ENCODE assay signal across 24 cellular contexts in the genomic region with DNA sequence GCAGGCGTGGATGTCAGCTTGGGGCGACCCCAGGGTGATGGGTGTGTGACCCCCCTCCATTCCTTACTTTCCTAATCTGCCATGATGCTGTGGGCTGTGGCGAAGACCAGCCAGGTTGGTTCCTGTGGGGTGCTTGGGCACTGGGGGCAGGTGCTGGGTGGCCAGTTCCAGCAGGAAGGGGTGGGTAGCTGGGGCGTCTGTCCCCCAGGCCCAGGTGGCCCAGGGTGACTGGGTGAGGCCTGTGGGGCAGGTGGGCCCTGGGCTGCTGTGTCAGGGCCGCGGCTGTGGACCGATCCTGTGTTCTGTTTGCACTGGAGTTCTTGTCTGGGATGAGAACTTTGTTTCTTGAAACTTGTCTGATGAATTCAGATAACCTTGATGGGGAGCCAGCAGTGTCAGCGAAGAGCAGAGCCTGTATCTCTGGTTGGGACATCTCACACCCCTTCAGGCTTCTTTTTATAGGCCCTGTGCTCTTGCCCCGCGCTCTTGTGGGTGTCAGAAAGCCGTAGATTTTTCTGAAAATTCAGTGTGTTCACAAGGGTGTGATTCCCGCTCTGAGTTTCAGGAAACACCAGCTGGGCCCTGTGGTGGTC. TPM values are rescaled to one million over a fixed set of nuclear protein-coding genes. Genes with fewer than 3 reads are reported as not detected.
"Had no signal": no experiment of that assay in that cellular context is flagged by ENCODE, and none has a peak within 500 bp of the region (broad histone marks: within the 10 kb centered on the region; RNA-seq: fewer than 3 reads in every experiment).

No MANE protein-coding gene starts in this region.

- H3K27me3 ChIP-seq: foreskin keratinocyte had no signal

- ATAC-seq: activated CD8-positive, alpha-beta memory T cell treated with anti-CD3 and anti-CD28 coated beads, Interleukin-2, amount 10 ng/mL, durations not matched to agents 7 days and 5 days; activated naive CD8-positive, alpha-beta T cell treated with anti-CD3 and anti-CD28 coated beads, Interleukin-2, amount 50 U/mL, for 24 hours; foreskin keratinocyte; T-cell had no signal

- H3K36me3 Mint-ChIP-seq: activated CD8-positive, alpha-beta memory T cell treated with anti-CD3 and anti-CD28 coated beads, Interleukin-2, amount 10 ng/mL, durations not matched to agents 7 days and 5 days had no signal

- H3K9me3 ChIP-seq: tibial nerve had no signal

- H3K9me3 Mint-ChIP-seq: activated CD4-positive, alpha-beta memory T cell treated with anti-CD3 and anti-CD28 coated beads, Interleukin-2, amount 10 ng/mL, durations not matched to agents 7 days and 5 days; activated naive CD8-positive, alpha-beta T cell treated with anti-CD3 and anti-CD28 coated beads, Interleukin-2, amount 50 U/mL, for 24 hours; activated T-helper 2 cell treated with anti-CD3 and anti-CD28 coated beads, Interferon-gamma antibody, Interleukin-2, Interleukin-4, amounts not matched to agents 10 μg/mL and 5 μg/mL and 100 μg/mL, durations not matched to agents 14 hours and 24 hours and 36 hours; nephron; stimulated activated naive CD8-positive, alpha-beta T cell treated with anti-CD3 and anti-CD28 coated beads, Interleukin-15, Interleukin-2, amounts not matched to agents 100 ng/mL and 50 ng/mL, for 24 hours; T-cell had no signal

- H3K4me1 ChIP-seq: foreskin keratinocyte had no signal

- H3K36me3 ChIP-seq: brain microvascular endothelial cell, tibial nerve had no signal

- H3K4me3 Mint-ChIP-seq: activated CD4-positive, alpha-beta memory T cell treated with anti-CD3 and anti-CD28 coated beads, Interleukin-2, amount 10 ng/mL, durations not matched to agents 7 days and 5 days; activated CD8-positive, alpha-beta memory T cell treated with anti-CD3 and anti-CD28 coated beads, Interleukin-2, amount 10 ng/mL, durations not matched to agents 7 days and 5 days; activated naive CD8-positive, alpha-beta T cell treated with anti-CD3 and anti-CD28 coated beads, Interleukin-2, amount 50 U/mL, for 24 hours; stimulated activated naive CD8-positive, alpha-beta T cell treated with anti-CD3 and anti-CD28 coated beads, Interleukin-15, Interleukin-2, amounts not matched to agents 100 ng/mL and 50 ng/mL, for 24 hours had no signal

- H3K4me3 ChIP-seq: coronary artery, tibial nerve had no signal

- H3K27ac ChIP-seq: brain microvascular endothelial cell, coronary artery, foreskin keratinocyte, tibial nerve had no signal

- H3K27ac Mint-ChIP-seq: activated CD4-positive, alpha-beta memory T cell treated with anti-CD3 and anti-CD28 coated beads, Interleukin-2, amount 10 ng/mL, durations not matched to agents 7 days and 5 days; activated CD8-positive, alpha-beta memory T cell treated with anti-CD3 and anti-CD28 coated beads, Interleukin-2, amount 10 ng/mL, durations not matched to agents 7 days and 5 days; activated naive CD8-positive, alpha-beta T cell treated with anti-CD3 and anti-CD28 coated beads, Interleukin-2, amount 50 U/mL, for 24 hours; activated T-helper 2 cell treated with anti-CD3 and anti-CD28 coated beads, Interferon-gamma antibody, Interleukin-2, Interleukin-4, amounts not matched to agents 10 μg/mL and 5 μg/mL and 100 μg/mL, durations not matched to agents 14 hours and 24 hours and 36 hours; nephron; stimulated activated naive CD8-positive, alpha-beta T cell treated with anti-CD3 and anti-CD28 coated beads, Interleukin-15, Interleukin-2, amounts not matched to agents 100 ng/mL and 50 ng/mL, for 24 hours; T-cell had no signal

- DNase-seq: activated CD4-positive, alpha-beta memory T cell treated with anti-CD3 and anti-CD28 coated beads, Interleukin-2, amount 10 ng/mL, durations not matched to agents 7 days and 5 days; activated CD4-positive, alpha-beta T cell treated with anti-CD3 and anti-CD28 coated beads for 48 hours; activated CD4-positive, CD25-positive, alpha-beta regulatory T cell; activated CD8-positive, alpha-beta memory T cell treated with anti-CD3 and anti-CD28 coated beads, Interleukin-2, amount 10 ng/mL, durations not matched to agents 7 days and 5 days; activated naive CD4-positive, alpha-beta T cell treated with Interleukin-2 at 50 U/mL for 16 hours; activated naive CD8-positive, alpha-beta T cell treated with anti-CD3 and anti-CD28 coated beads, Interleukin-2, amount 50 U/mL, for 24 hours; aorta; brain microvascular endothelial cell; foreskin keratinocyte; hippocampal formation; mammary epithelial cell; midbrain; occipital lobe; retina; stimulated activated CD4-positive, alpha-beta T cell treated with anti-CD3 and anti-CD28 coated beads, Interleukin-2, amount 100 ng/mL, for 24 hours; T-cell; T1000 had no signal

- H3K4me1 Mint-ChIP-seq: nephron had no signal

RNA-seq across cellular contexts. Expression of gene GABRD, which starts 34.7 kb away (rescaled TPM):
- total RNA-seq: activated CD4-positive, alpha-beta memory T cell treated with anti-CD3 and anti-CD28 coated beads, Interleukin-2, amount 10 ng/mL, durations not matched to agents 7 days and 5 days; activated CD8-positive, alpha-beta memory T cell treated with anti-CD3 and anti-CD28 coated beads, Interleukin-2, amount 10 ng/mL, durations not matched to agents 7 days and 5 days; activated T-helper 2 cell treated with anti-CD3 and anti-CD28 coated beads, Interferon-gamma antibody, Interleukin-2, Interleukin-4, amounts not matched to agents 10 μg/mL and 5 μg/mL and 100 μg/mL, durations not matched to agents 14 hours and 24 hours and 36 hours; epithelial cell of proximal tubule; fibroblast of lung; foreskin keratinocyte; mammary epithelial cell had no signal
- polyA plus RNA-seq: aorta, fibroblast of lung, foreskin keratinocyte, mammary epithelial cell had no signal

RNA-seq across cellular contexts. Expression of gene CFAP74, which starts 50.3 kb away (rescaled TPM):
- total RNA-seq: activated CD4-positive, alpha-beta memory T cell treated with anti-CD3 and anti-CD28 coated beads, Interleukin-2, amount 10 ng/mL, durations not matched to agents 7 days and 5 days; activated CD8-positive, alpha-beta memory T cell treated with anti-CD3 and anti-CD28 coated beads, Interleukin-2, amount 10 ng/mL, durations not matched to agents 7 days and 5 days; activated T-helper 2 cell treated with anti-CD3 and anti-CD28 coated beads, Interferon-gamma antibody, Interleukin-2, Interleukin-4, amounts not matched to agents 10 μg/mL and 5 μg/mL and 100 μg/mL, durations not matched to agents 14 hours and 24 hours and 36 hours; epithelial cell of proximal tubule; fibroblast of lung; T-cell; tibial nerve had no signal
- polyA plus RNA-seq: aorta, fibroblast of lung, mammary epithelial cell had no signal
